Comparison of ENCODE assay signal across 21 cellular contexts in genomic region chr12:31343139-31343538, GRCh38. TPM values are rescaled to one million over a fixed set of nuclear protein-coding genes. Genes with fewer than 3 reads are reported as not detected.
DNase-seq lines count a peak whose midpoint lies in the region; ATAC-seq, FAIRE-seq and TF ChIP-seq lines count a peak whose summit lies in the region.
"Had no signal": no experiment of that assay in that cellular context is flagged by ENCODE, and none has a peak within 500 bp of the region (broad histone marks: within the 10 kb centered on the region; RNA-seq: fewer than 3 reads in every experiment).

No MANE protein-coding gene starts in this region.

- no peak overlapping the region for H2BK5ac ChIP-seq in H1 (ENCODE audit: low read depth, low read length)

- H3K4me1 Mint-ChIP-seq in WTC11 = peaks cover 46% of the 10 kb centered on the region
- peaks cover 0 to 13% of the 10 kb centered on the region in 2 donors for H3K4me1 Mint-ChIP-seq in stimulated activated naive B cell treated with anti-CD40 and anti-IgM and Interleukin-4, amounts not matched to agents 10 μg/mL and 1 μg/mL and 100 μg/mL, for 72 hours
- H3K4me1 Mint-ChIP-seq: B cell had no signal

- peak overlapping the region; percentile 1; the same call in 1 of the 2 replicates for H3K27ac Mint-ChIP-seq in WTC11
- no peak overlapping the region for H3K27ac Mint-ChIP-seq in stimulated activated naive B cell treated with anti-CD40 and anti-IgM and Interleukin-4, amounts not matched to agents 10 μg/mL and 1 μg/mL and 100 μg/mL, for 72 hours
- H3K27ac Mint-ChIP-seq: B cell; CD4-positive, alpha-beta T cell; CD8-positive, alpha-beta T cell had no signal

- TF ChIP-seq POLR2A in H1 (IDR thresholded peaks at IDR 0.05; ENCODE audit: control extremely low read depth in 1 of 2, low read depth in 2 of 2, low read length in 2 of 2) (no peak), spleen (IDR thresholded peaks at IDR 0.05) (no peak)

- H3K36me3 ChIP-seq in H1 (ENCODE audit: control insufficient read depth in 2 of 4, insufficient read depth in 4 of 4, low read length in 3 of 4) (no peaks in the 10 kb centered on the region), spleen (no peaks in the 10 kb centered on the region)
- H3K36me3 ChIP-seq: BLaER1 treated with 17β-estradiol and CSF1 and Interleukin-3, amounts not matched to agents 10 nM and 100 nM had no signal

- H3K36me3 Mint-ChIP-seq in WTC11 = no peaks in the 10 kb centered on the region
- no peaks in the 10 kb centered on the region for H3K36me3 Mint-ChIP-seq in stimulated activated naive B cell treated with anti-CD40 and anti-IgM and Interleukin-4, amounts not matched to agents 10 μg/mL and 1 μg/mL and 100 μg/mL, for 72 hours
- H3K36me3 Mint-ChIP-seq: CD8-positive, alpha-beta T cell had no signal

- no peak overlapping the region for H3K9ac ChIP-seq in H1 (replicated peaks in 1 of 4; ENCODE audit: extremely low read depth in 1 of 4, low read depth in 3 of 4, low read length in 3 of 4)
- H3K9ac ChIP-seq: BLaER1 treated with 17β-estradiol and CSF1 and Interleukin-3, amounts not matched to agents 10 nM and 100 nM had no signal

- H3K4me3 ChIP-seq in H1 (ENCODE audit: extremely low read depth in 1 of 4, insufficient read depth in 2 of 4, low read depth in 3 of 4, low read length in 4 of 4) = no peak overlapping the region
- H3K4me3 ChIP-seq in spleen = no peak overlapping the region
- H3K4me3 ChIP-seq: A549; BLaER1 treated with 17β-estradiol and CSF1 and Interleukin-3, amounts not matched to agents 10 nM and 100 nM; GM12878 had no signal

- H2AFZ ChIP-seq in H1 (ENCODE audit: low read length) = no peak overlapping the region

- H4K5ac ChIP-seq in H1 (ENCODE audit: insufficient read length, low read depth, low read length) = no peak overlapping the region

- no peak for FAIRE-seq in H1 (lab: Jason Lieb, UNC)
- FAIRE-seq: A549, D721Med, GM12878, GM12892, GM18507 had no signal

- no peak for ATAC-seq in WTC11
- ATAC-seq in stimulated activated naive B cell treated with anti-CD40 and anti-IgM and Interleukin-4, amounts not matched to agents 10 μg/mL and 1 μg/mL and 100 μg/mL, for 72 hours (replicated peaks) = no peak
- ATAC-seq: A549; CD8-positive, alpha-beta T cell; GM12878 had no signal

- 93 to 100% methylated on average over 2 to 8 of the region's 8 CpGs for WGBS in H1 (ENCODE audit: extremely low coverage in 1 of 2, insufficient coverage in 1 of 2, insufficient read length in 1 of 2, insufficient replicate concordance in 2 of 2, low coverage in 1 of 2, low lambda C conversion rate in 2 of 2, missing lambda C conversion rate in 1 of 2), 2 experiments
- 79 to 92% (median 88%) methylated on average over 8 of the region's 8 CpGs for WGBS in spleen, 5 donors

- no peak overlapping the region for H3K56ac ChIP-seq in H1 (replicated peaks; ENCODE audit: insufficient read length, low read depth, low read length)

- POLR2A ChIA-PET in WTC11 (lab: Charles Lee) = no interaction called here
- POLR2A ChIA-PET in H1 (lab: Charles Lee; ENCODE audit: partially characterized antibody) = interaction anchor here (1.4 to 3.9 kb wide), 3 partner anchors 17 to 26 kb away, joined by 3 to 22 read pairs (median 4); partner anchors contain the start of gene SINHCAF

- no peak overlapping the region for H3K14ac ChIP-seq in H1 (ENCODE audit: insufficient read length)

- TF ChIP-seq EP300 in H1 (IDR thresholded peaks at IDR 0.05; ENCODE audit: borderline replicate concordance in 1 of 2, low read depth in 2 of 2, low read length in 2 of 2) = no peak

- no peaks in the 10 kb centered on the region for H4K20me1 ChIP-seq in H1 (replicated peaks in 1 of 2; ENCODE audit: control insufficient read depth in 1 of 2, insufficient read depth in 2 of 2, low read length in 2 of 2)
- H4K20me1 ChIP-seq: BLaER1 treated with 17β-estradiol and CSF1 and Interleukin-3, amounts not matched to agents 10 nM and 100 nM had no signal

- H3K23me2 ChIP-seq in H1 (ENCODE audit: low read depth, low read length) = no peaks in the 10 kb centered on the region

- no peak overlapping the region for H2BK120ac ChIP-seq in H1 (replicated peaks; ENCODE audit: low read depth, low read length)

- H3K9me3 ChIP-seq in H1 (ENCODE audit: insufficient read depth in 2 of 2, low read depth in 1 of 2, low read length in 1 of 2) = no peaks in the 10 kb centered on the region
- no peaks in the 10 kb centered on the region for H3K9me3 ChIP-seq in spleen
- H3K9me3 ChIP-seq: A549; BLaER1 treated with 17β-estradiol and CSF1 and Interleukin-3, amounts not matched to agents 10 nM and 100 nM; Caco-2 had no signal

- CTCF ChIA-PET in WTC11 (lab: Charles Lee) (no interaction called here), H1 (lab: Charles Lee; ENCODE audit: partially characterized antibody) (interaction anchor here (0.7 to 1.3 kb wide), 3 partner anchors 12 to 443 kb away, joined by 3 read pairs; no protein-coding TSS in a partner anchor)

- TF ChIP-seq CTCF in WTC11 (IDR thresholded peaks at IDR 0.05) (no peak), H1 (IDR thresholded peaks at IDR 0.05; ENCODE audit: control extremely low read depth in 1 of 3, insufficient read depth in 1 of 3, low read depth in 1 of 3, low read length in 3 of 3) (no peak), spleen (IDR thresholded peaks at IDR 0.05 in 8 of 11, conservative IDR thresholded peaks at IDR 0.05 in 3 of 11) (no peak)

- H3K27me3 Mint-ChIP-seq in WTC11 (ENCODE audit: low read depth) = no peaks in the 10 kb centered on the region
- H3K27me3 Mint-ChIP-seq in stimulated activated naive B cell treated with anti-CD40 and anti-IgM and Interleukin-4, amounts not matched to agents 10 μg/mL and 1 μg/mL and 100 μg/mL, for 72 hours = no peaks in the 10 kb centered on the region
- H3K27me3 Mint-ChIP-seq: B cell; CD4-positive, alpha-beta T cell had no signal

- H2BK20ac ChIP-seq in H1 (ENCODE audit: low read length) = 0 out of 2 replicates have a peak overlapping the region, but pooled peaks have one; percentile 34

- H3K4me3 Mint-ChIP-seq in WTC11 = no peak overlapping the region
- no peak overlapping the region for H3K4me3 Mint-ChIP-seq in stimulated activated naive B cell treated with anti-CD40 and anti-IgM and Interleukin-4, amounts not matched to agents 10 μg/mL and 1 μg/mL and 100 μg/mL, for 72 hours
- H3K4me3 Mint-ChIP-seq: B cell; CD4-positive, alpha-beta T cell; CD8-positive, alpha-beta T cell had no signal

- no peak overlapping the region for H2AK5ac ChIP-seq in H1 (ENCODE audit: low read depth, low read length)

- H3K4me1 ChIP-seq in H1 (replicated peaks in 1 of 4; ENCODE audit: control insufficient read depth in 3 of 4, insufficient read depth in 4 of 4, low read length in 3 of 4) = peaks cover 0 to 19% (median 7%) of the 10 kb centered on the region in 4 experiments; a peak in 4 of 7 replicates
- H3K4me1 ChIP-seq in spleen = no peaks in the 10 kb centered on the region
- H3K4me1 ChIP-seq: A549; BLaER1 treated with 17β-estradiol and CSF1 and Interleukin-3, amounts not matched to agents 10 nM and 100 nM had no signal

- no peak overlapping the region for H4K8ac ChIP-seq in H1 (ENCODE audit: extremely low read depth, insufficient read depth, low read length)

- H3K79me1 ChIP-seq in H1 (ENCODE audit: low read depth, low read length) = no peaks in the 10 kb centered on the region

- no peaks in the 10 kb centered on the region for H3K79me2 ChIP-seq in H1 (ENCODE audit: control insufficient read depth in 1 of 2, insufficient read depth in 2 of 2, low read length in 2 of 2)

- no peak overlapping the region for H2BK15ac ChIP-seq in H1 (ENCODE audit: low read length)

- H3K18ac ChIP-seq in H1 (ENCODE audit: extremely low read depth, low read length) = no peak overlapping the region

- H2BK12ac ChIP-seq in H1 (ENCODE audit: low read depth, low read length) = no peak overlapping the region

- no peak overlapping the region for H3K27ac ChIP-seq in H1 (ENCODE audit: low read depth, low read length)
- no peak overlapping the region for H3K27ac ChIP-seq in spleen
- H3K27ac ChIP-seq: 22Rv1; A549; BLaER1 treated with 17β-estradiol and CSF1 and Interleukin-3, amounts not matched to agents 10 nM and 100 nM; C4-2B had no signal

- H4K91ac ChIP-seq in H1 (replicated peaks; ENCODE audit: insufficient read length, low read length) = no peak overlapping the region

- no peak for TF ChIP-seq RAD21 in H1 (IDR thresholded peaks at IDR 0.05 in 1 of 2, conservative IDR thresholded peaks at IDR 0.05 in 1 of 2; ENCODE audit: low read depth in 2 of 2, low read length in 2 of 2)

- no peak overlapping the region for H3K4ac ChIP-seq in H1 (replicated peaks; ENCODE audit: insufficient read length, low read depth, low read length)

- intact Hi-C loops in spleen (cut with DNase I; ENCODE audit: low total_unique reads) = no loop called here

- no peak overlapping the region for H3K23ac ChIP-seq in H1 (ENCODE audit: insufficient read length)

- H3K27me3 ChIP-seq in H1 (replicated peaks in 1 of 4; ENCODE audit: control insufficient read depth in 3 of 4, extremely low read depth in 1 of 4, insufficient read depth in 3 of 4, low read length in 3 of 4) (no peaks in the 10 kb centered on the region), spleen (replicated peaks in 1 of 7) (no peaks in the 10 kb centered on the region)
- H3K27me3 ChIP-seq: BLaER1 treated with 17β-estradiol and CSF1 and Interleukin-3, amounts not matched to agents 10 nM and 100 nM had no signal

- no peaks in the 10 kb centered on the region for H3K9me3 Mint-ChIP-seq in WTC11
- H3K9me3 Mint-ChIP-seq in stimulated activated naive B cell treated with anti-CD40 and anti-IgM and Interleukin-4, amounts not matched to agents 10 μg/mL and 1 μg/mL and 100 μg/mL, for 72 hours = no peaks in the 10 kb centered on the region
- H3K9me3 Mint-ChIP-seq: CD4-positive, alpha-beta T cell; CD8-positive, alpha-beta T cell had no signal

- DNase-seq in WTC11 (ENCODE audit: low spot score) (no peak), H1 (ENCODE audit: low read depth in 1 of 2, low spot score in 2 of 2) (no peak), spleen (peak; percentile 22), EL (no peak)
- no peak for DNase-seq in stimulated activated naive B cell treated with anti-CD40 and anti-IgM and Interleukin-4, amounts not matched to agents 10 μg/mL and 1 μg/mL and 100 μg/mL, for 72 hours
- DNase-seq: AML-193; Caco-2; Calu3; CD4-positive, alpha-beta T cell; CD8-positive, alpha-beta T cell; DMS79 treated with DMSO at 0.1 percent for 48 hours; GDM1 had no signal

- no peak overlapping the region for H3K4me2 ChIP-seq in H1 (ENCODE audit: insufficient read depth in 1 of 2, low read depth in 2 of 2, low read length in 2 of 2)
- H3K4me2 ChIP-seq: A549; BLaER1 treated with 17β-estradiol and CSF1 and Interleukin-3, amounts not matched to agents 10 nM and 100 nM had no signal

RNA-seq across cellular contexts. Expression of gene SINHCAF, which starts 17.2 kb away (rescaled TPM):
- total RNA-seq in WTC11 (2021) (407 to 438 TPM (median 424 TPM) in 3 replicates), spleen (100 to 1,000 TPM in 1 of 7 donors, 10 to 100 TPM in 6; 43.4 to 121 (median 62.8) TPM)
- 536 and 576 TPM in 2 replicates for total RNA-seq in H1 (2021; fragmentation: NEBNext Ultra II Directional; extraction: Animal tissue kit (Norgen Biotek cat#: 25700))
- polyA plus RNA-seq in H1 (2011; rRNA removed) (86.5 and 138 TPM in 2 replicates), spleen (10 to 100 TPM; 28.4 to 37.4 (median 30.9) TPM)
- polyA plus RNA-seq in H1 (2011; cell fraction: cytosol; rRNA removed) = 177 TPM
- 60.0 TPM for polyA plus RNA-seq in H1 (2011; cell fraction: nucleus; rRNA removed)
- 203 to 395 TPM (median 221 TPM) in 4 replicates for polyA plus RNA-seq in H1 (2012, experiment 1 of 2)
- polyA plus RNA-seq in H1 (2012, experiment 2 of 2) = 62.3 TPM
- 326 TPM for polyA plus RNA-seq in H1 (2013, experiment 1 of 2)
- polyA plus RNA-seq in H1 (2013, experiment 2 of 2) = 349 TPM
- polyA minus RNA-seq in H1 (2011; rRNA and poly(A)+ RNA removed) = 140 and 200 TPM in 2 replicates
- 186 TPM for polyA minus RNA-seq in H1 (2011; cell fraction: cytosol; rRNA and poly(A)+ RNA removed)
- polyA minus RNA-seq in H1 (2011; cell fraction: nucleus; rRNA and poly(A)+ RNA removed) = 178 TPM
